ENCODE assay signal across 28 cellular contexts in the genomic region with DNA sequence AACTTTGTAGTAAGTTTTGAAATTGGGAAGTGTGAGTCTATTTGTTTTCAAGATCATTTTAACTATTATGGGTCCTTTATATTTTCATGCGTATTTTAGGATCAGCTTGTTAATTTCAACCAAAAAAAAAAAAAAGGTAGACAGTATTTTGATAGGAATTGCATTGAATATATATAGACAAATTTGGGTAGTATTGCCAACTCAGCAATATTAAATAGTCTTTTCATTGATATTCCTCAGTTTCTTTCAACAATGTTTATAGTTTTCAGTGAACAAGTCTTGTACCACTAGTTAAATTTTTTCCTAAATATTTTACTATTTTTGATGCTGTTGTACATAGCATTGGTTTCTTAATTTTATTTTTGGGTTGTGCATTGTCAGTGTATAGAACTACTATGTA.
"Had no signal": no experiment of that assay in that cellular context is flagged by ENCODE, and none has a peak within 500 bp of the region (broad histone marks: within the 10 kb centered on the region; RNA-seq: fewer than 3 reads in every experiment).

No MANE protein-coding gene starts in this region.

- DNase-seq: natural killer cell; occipital lobe; ovary; posterior cingulate gyrus; psoas muscle; right cardiac atrium; spleen; stimulated activated CD4-positive, alpha-beta T cell treated with anti-CD3 and anti-CD28 coated beads, Interleukin-12 subunit alpha, Interleukin-12 subunit beta, amount 100 ng/mL, for 4 hours; stimulated activated CD4-positive, alpha-beta T cell treated with anti-CD3 and anti-CD28 coated beads, Interleukin-1b, Interleukin-23, amount 100 ng/mL, for 48 hours; stimulated activated CD4-positive, alpha-beta T cell treated with anti-CD3 and anti-CD28 coated beads, Interleukin-4, amount 100 ng/mL, for 1 hour; stimulated activated CD4-positive, alpha-beta T cell treated with anti-CD3 and anti-CD28 coated beads, Interleukin-4, amount 100 ng/mL, for 4 hours; stimulated activated CD8-positive, alpha-beta memory T cell treated with anti-CD3 and anti-CD28 coated beads, Interleukin-4, amount 100 ng/mL, for 48 hours; stimulated activated naive CD4-positive, alpha-beta T cell; stimulated activated naive CD8-positive, alpha-beta T cell treated with anti-CD3 and anti-CD28 coated beads, Interleukin-15, amount 100 ng/mL, for 72 hours; stimulated activated naive CD8-positive, alpha-beta T cell treated with anti-CD3 and anti-CD28 coated beads, Interleukin-15, Interleukin-2, amounts not matched to agents 100 U/mL and 50 U/mL, for 24 hours; substantia nigra; testis; tibial artery; transverse colon; upper lobe of right lung; uterus had no signal

- H2AFZ ChIP-seq: neural progenitor cell, parathyroid adenoma had no signal

- H3K79me2 ChIP-seq: parathyroid adenoma had no signal

- H3K27me3 ChIP-seq: neural progenitor cell, ovary, spleen, suprapubic skin, testis, tibial artery, transverse colon, upper lobe of right lung, uterus had no signal

- H3K36me3 ChIP-seq: neural progenitor cell, ovary, suprapubic skin, tibial artery, transverse colon, upper lobe of right lung, uterus had no signal

- H3K27ac ChIP-seq: neural progenitor cell, ovary, parathyroid adenoma, psoas muscle, skin epidermis, spleen, suprapubic skin, testis, tibial artery, transverse colon, upper lobe of right lung, uterus had no signal

- ATAC-seq: natural killer cell; psoas muscle; right cardiac atrium; sciatic nerve; stimulated activated memory B cell treated with anti-CD40 and anti-IgM and Interleukin-4, amounts not matched to agents 10 μg/mL and 1 μg/mL and 100 μg/mL, for 72 hours; stimulated activated naive CD8-positive, alpha-beta T cell treated with anti-CD3 and anti-CD28 coated beads, Interleukin-15, amount 100 ng/mL, for 72 hours; stimulated activated naive CD8-positive, alpha-beta T cell treated with anti-CD3 and anti-CD28 coated beads, Interleukin-15, Interleukin-2, amounts not matched to agents 100 U/mL and 50 U/mL, for 24 hours; upper lobe of right lung had no signal

- H3K4me1 ChIP-seq: neural progenitor cell, parathyroid adenoma, psoas muscle, spleen, suprapubic skin, testis, tibial artery, transverse colon, upper lobe of right lung, uterus had no signal

- H3K4me2 ChIP-seq: neural progenitor cell, smooth muscle cell had no signal

- H3K9ac ChIP-seq: neural progenitor cell, parathyroid adenoma had no signal

- H3K9me3 ChIP-seq: ovary, psoas muscle, spleen, suprapubic skin, testis, tibial artery, transverse colon, upper lobe of right lung, uterus had no signal

- H3K4me3 ChIP-seq: neural progenitor cell, ovary, psoas muscle, skin epidermis, smooth muscle cell, spleen, suprapubic skin, testis, tibial artery, transverse colon, upper lobe of right lung, uterus had no signal
